Comparison of ENCODE assay signal across 23 cellular contexts in genomic region chr3:35776346-35776745, GRCh38.
"Had no signal": no experiment of that assay in that cellular context is flagged by ENCODE, and none has a peak within 500 bp of the region (broad histone marks: within the 10 kb centered on the region; RNA-seq: fewer than 3 reads in every experiment).

No MANE protein-coding gene starts in this region.

- H3K27me3 ChIP-seq: MG63 had no signal

- H3K4me2 ChIP-seq: SK-N-SH had no signal

- H3K9me3 ChIP-seq: MG63, SK-N-SH had no signal

- H3K36me3 ChIP-seq: MG63 had no signal

- DNase-seq: IMR-90, Karpas-422, KG1, MG63, NCI-H1092, NCI-H1105 treated with DMSO at 0.1 percent for 48 hours, NCI-H1417 treated with DMSO at 0.1 percent for 48 hours, NCI-H146, NCI-H1694 treated with DMSO at 0.1 percent for 48 hours, NCI-H1930, NCI-H2081, NCI-H2107, NCI-H2227 treated with DMSO at 0.1 percent for 48 hours, NCI-H446, NCI-H510A, NCI-H524 treated with DMSO at 0.1 percent for 48 hours, NCI-H69, NCI-H774, Right ventricle myocardium superior, RPMI8226, SIG-M5, SK-N-SH, SW 1271 had no signal

- H3K9ac ChIP-seq: SK-N-SH had no signal

- H3K4me3 ChIP-seq: MG63 had no signal
